Comparison of ENCODE assay signal across 1 cellular context in genomic region chr1:244006381-244006901, GRCh38.
TF ChIP-seq lines count a peak whose summit lies in the region.

No MANE protein-coding gene starts in this region.

TF ChIP-seq in HepG2, 621 proteins besides CTCF, POLR2A, EP300 and RAD21 (continued from another document):
- no peak for TF ChIP-seq LBX2 (CRISPR knock-in tag; IDR thresholded peaks at IDR 0.05; ENCODE audit: borderline replicate concordance)
- no peak for TF ChIP-seq ZNF746 (CRISPR knock-in tag; IDR thresholded peaks at IDR 0.05)
- no peak for TF ChIP-seq TFDP2 (CRISPR knock-in tag; IDR thresholded peaks at IDR 0.05)
